7 cellular contexts compared by ENCODE assay signal in genomic region chr2:222423632-222424280, GRCh38. TPM values are rescaled to one million over a fixed set of nuclear protein-coding genes. Genes with fewer than 3 reads are reported as not detected.
DNase-seq lines count a peak whose midpoint lies in the region; ATAC-seq and TF ChIP-seq lines count a peak whose summit lies in the region.

No MANE protein-coding gene starts in this region.

- in situ Hi-C loops in brain microvascular endothelial cell (cut with HindIII; ENCODE audit: low pct_ligation_motif_present, low sequenced_read_pairs) = no loop called here

- no peaks in the 10 kb centered on the region for H3K9me3 Mint-ChIP-seq in WTC11

- H3K79me2 ChIP-seq in parathyroid adenoma = no peaks in the 10 kb centered on the region

- H3K9ac ChIP-seq in parathyroid adenoma = no peak overlapping the region

- peaks cover 90% of the 10 kb centered on the region for H3K27me3 Mint-ChIP-seq in WTC11 (ENCODE audit: low read depth)

- peak overlapping the region; percentile 63 for H3K27ac ChIP-seq in effector memory CD4-positive, alpha-beta T cell (ENCODE audit: insufficient read depth, low read length, poor library complexity, severe bottlenecking)
- H3K27ac ChIP-seq in parathyroid adenoma (no peak overlapping the region), brain microvascular endothelial cell (no peak overlapping the region)

- DNase-seq in WTC11 (ENCODE audit: low spot score) = no peak
- DNase-seq in effector memory CD4-positive, alpha-beta T cell = peak in 2 of 3 donors; percentile 28 to 43
- DNase-seq in SK-N-DZ (ENCODE audit: low spot score) = no peak
- no peak for DNase-seq in brain microvascular endothelial cell

- CTCF ChIA-PET in WTC11 (lab: Charles Lee) = interaction anchor here (1.2 to 1.4 kb wide), 2 partner anchors 106 to 138 kb away, joined by 3 to 5 read pairs; no protein-coding TSS in a partner anchor

- no peaks in the 10 kb centered on the region for H3K9me3 ChIP-seq in effector memory CD4-positive, alpha-beta T cell (ENCODE audit: control insufficient read depth, low read length)
- no peaks in the 10 kb centered on the region for H3K9me3 ChIP-seq in parathyroid adenoma (ENCODE audit: control insufficient read depth, low read length)

- peak overlapping the region; percentile 82 for H3K4me3 Mint-ChIP-seq in WTC11

- peaks cover 3% of the 10 kb centered on the region for H3K4me1 ChIP-seq in effector memory CD4-positive, alpha-beta T cell (ENCODE audit: control insufficient read depth, insufficient read depth, low read length, poor library complexity, severe bottlenecking)
- no peaks in the 10 kb centered on the region for H3K4me1 ChIP-seq in parathyroid adenoma

- H3K27me3 ChIP-seq in effector memory CD4-positive, alpha-beta T cell (replicated peaks; ENCODE audit: control insufficient read depth, insufficient read depth, low read length, poor library complexity, severe bottlenecking) = no peaks in the 10 kb centered on the region
- H3K27me3 ChIP-seq in parathyroid adenoma (ENCODE audit: control insufficient read depth, insufficient read depth, low read length) (no peaks in the 10 kb centered on the region), brain microvascular endothelial cell (replicated peaks) (peaks cover 30% of the 10 kb centered on the region)

- TF ChIP-seq CTCF in WTC11 (IDR thresholded peaks at IDR 0.05) (no peak), parathyroid adenoma (IDR thresholded peaks at IDR 0.05) (no peak), brain microvascular endothelial cell (IDR thresholded peaks at IDR 0.05; ENCODE audit: low read depth, low read length, missing control alignments) (no peak)

- no peaks in the 10 kb centered on the region for H3K36me3 ChIP-seq in effector memory CD4-positive, alpha-beta T cell (ENCODE audit: control insufficient read depth, insufficient read depth, low read length)
- H3K36me3 ChIP-seq in parathyroid adenoma (ENCODE audit: control insufficient read depth, insufficient read depth, low read length) (no peaks in the 10 kb centered on the region), brain microvascular endothelial cell (replicated peaks) (no peaks in the 10 kb centered on the region)

- H2AFZ ChIP-seq in parathyroid adenoma = peak overlapping the region; percentile 68

- H3K4me1 Mint-ChIP-seq in WTC11 = peaks cover 17% of the 10 kb centered on the region

- H3K4me2 ChIP-seq in parathyroid adenoma (ENCODE audit: low read length) = peak overlapping the region; percentile 88

- no peaks in the 10 kb centered on the region for H3K36me3 Mint-ChIP-seq in WTC11

- no peak overlapping the region for H3K27ac Mint-ChIP-seq in WTC11

- POLR2A ChIA-PET in WTC11 (lab: Charles Lee) = no interaction called here

- ATAC-seq in GM19043 (IDR thresholded peaks at IDR 0.05; ENCODE audit: low read depth, unreplicated experiment) = peak; percentile 14
- ATAC-seq in HG02981 (IDR thresholded peaks at IDR 0.05; ENCODE audit: unreplicated experiment) = peak; percentile 23
- ATAC-seq in WTC11 = peak; percentile 42; the same call in 1 of the 2 replicates

- H3K4me3 ChIP-seq in effector memory CD4-positive, alpha-beta T cell (ENCODE audit: insufficient read depth, low read depth, low read length, poor library complexity, severe bottlenecking) = peak overlapping the region; percentile 53
- peak overlapping the region; percentile 63 for H3K4me3 ChIP-seq in parathyroid adenoma (ENCODE audit: low read depth, low read length)
- no peak overlapping the region for H3K4me3 ChIP-seq in brain microvascular endothelial cell (ENCODE audit: low read depth, low read length)

TF ChIP-seq in WTC11, 78 proteins besides CTCF, POLR2A, EP300 and RAD21 (continues in another document):
- no peak for TF ChIP-seq IRF2 (CRISPR knock-in tag; IDR thresholded peaks at IDR 0.05; ENCODE audit: borderline replicate concordance, low read depth)
- no peak for TF ChIP-seq ZNF138 (CRISPR knock-in tag; conservative IDR thresholded peaks at IDR 0.05)
- no peak for TF ChIP-seq TCF7 (CRISPR knock-in tag; IDR thresholded peaks at IDR 0.05; ENCODE audit: low read depth)
- no peak for TF ChIP-seq SMAD3 (CRISPR knock-in tag; IDR thresholded peaks at IDR 0.05; ENCODE audit: borderline replicate concordance)
- no peak for TF ChIP-seq ELF4 (CRISPR knock-in tag; IDR thresholded peaks at IDR 0.05; ENCODE audit: low read depth)
- no peak for TF ChIP-seq E2F4 (CRISPR knock-in tag; IDR thresholded peaks at IDR 0.05; ENCODE audit: borderline replicate concordance, low read depth)
- no peak for TF ChIP-seq ZNF512 (CRISPR knock-in tag; IDR thresholded peaks at IDR 0.05; ENCODE audit: borderline replicate concordance)
- no peak for TF ChIP-seq PRDM15 (CRISPR knock-in tag; IDR thresholded peaks at IDR 0.05)
- no peak for TF ChIP-seq ZNF425 (CRISPR knock-in tag; conservative IDR thresholded peaks at IDR 0.05)

RNA-seq across cellular contexts. Expression of gene SGPP2, which starts 0.6 kb away (rescaled TPM):
- 0.07 to 0.11 TPM (median 0.07 TPM) in 3 replicates for total RNA-seq in WTC11 (2021)
- polyA plus RNA-seq in SK-N-DZ (2014; cell fraction: cytosol; rRNA removed) = 2.5 and 4.1 TPM in 2 replicates
- polyA plus RNA-seq in SK-N-DZ (2014; cell fraction: nucleus; rRNA removed) = 1.2 and 1.6 TPM in 2 replicates

Comparison
In these comparisons a context has a peak if more than half of its experiments do, and no peak if none do; other contexts are left out.
1. DNase-seq: peak in effector memory CD4-positive, alpha-beta T cell (2 of 3); none in WTC11 (single experiment), SK-N-DZ (single experiment) and brain microvascular endothelial cell (single experiment).
2. Peak in every context shown above with its lines, with median percentiles within 50 percentile points of each other: ATAC-seq.